ENCODE assay signal across 12 cellular contexts in genomic region chr2:2101924-2102323, GRCh38.
A peak's percentile ranks its signal among the peaks of the same experiment; 100 is the strongest.
DNase-seq lines count a peak whose midpoint lies in the region; ATAC-seq and TF ChIP-seq lines count a peak whose summit lies in the region.
"Had no signal": no experiment of that assay in that cellular context is flagged by ENCODE, and none has a peak within 500 bp of the region (broad histone marks: within the 10 kb centered on the region; RNA-seq: fewer than 3 reads in every experiment).

No MANE protein-coding gene starts in this region.

- no peak overlapping the region for H2BK120ac ChIP-seq in mesenchymal stem cell (ENCODE audit: low read depth, low read length)

- no peak overlapping the region for H3K4me3 Mint-ChIP-seq in chondrocyte (ENCODE audit: unreplicated experiment)
- H3K4me3 Mint-ChIP-seq: activated CD8-positive, alpha-beta T cell treated with anti-CD3 and anti-CD28 coated beads, Interleukin-2, amount 10 ng/mL, durations not matched to agents 7 days and 5 days; activated naive CD8-positive, alpha-beta T cell; CD8-positive, alpha-beta T cell had no signal

- H3K4me3 ChIP-seq in A673 (ENCODE audit: low read depth, low read length, poor library complexity, severe bottlenecking), result no peak overlapping the region
- H3K4me3 ChIP-seq in GM12875 (ENCODE audit: low read depth, low read length), result no peak overlapping the region
- H3K4me3 ChIP-seq in right lobe of liver, result no peak overlapping the region
- H3K4me3 ChIP-seq in mesenchymal stem cell (ENCODE audit: insufficient read depth in 1 of 2, low read depth in 1 of 2, low read length in 2 of 2), result no peak overlapping the region

- no peak overlapping the region for H3K9ac ChIP-seq in mesenchymal stem cell (ENCODE audit: low read length)

- no peak for ATAC-seq in right lobe of liver
- no peak for ATAC-seq in GM19452 (IDR thresholded peaks at IDR 0.05; ENCODE audit: unreplicated experiment)
- ATAC-seq: activated CD8-positive, alpha-beta T cell treated with anti-CD3 and anti-CD28 coated beads, Interleukin-2, amount 10 ng/mL, durations not matched to agents 7 days and 5 days; CD8-positive, alpha-beta T cell had no signal

- no peaks in the 10 kb centered on the region for H3K27me3 ChIP-seq in A673 (replicated peaks; ENCODE audit: insufficient read depth, low read depth, low read length, poor library complexity)
- H3K27me3 ChIP-seq in right lobe of liver, result no peaks in the 10 kb centered on the region
- peaks cover 0 to 3% of the 10 kb centered on the region in 2 experiments for H3K27me3 ChIP-seq in mesenchymal stem cell (ENCODE audit: control insufficient read depth in 1 of 2, insufficient read depth in 1 of 2, low read length in 2 of 2)

- H3K9me3 Mint-ChIP-seq in chondrocyte (ENCODE audit: low read depth), result no peaks in the 10 kb centered on the region

- 20% methylated on average over 1 of the region's 1 CpG for WGBS in right lobe of liver (ENCODE audit: insufficient coverage, low coverage, low lambda C conversion rate, missing lambda C conversion rate)
- 95% methylated on average over 1 of the region's 1 CpG for WGBS in mesenchymal stem cell

- POLR2A ChIA-PET in A673 (lab: Charles Lee; ENCODE audit: low non-redundant PET), result no interaction called here

- TF ChIP-seq CTCF in A673 (conservative IDR thresholded peaks at IDR 0.05; ENCODE audit: low read depth, low read length), result peak; percentile 59
- peak; percentile 27; the same call in 1 of the 2 replicates for TF ChIP-seq CTCF in GM12875 (IDR thresholded peaks at IDR 0.05; ENCODE audit: borderline replicate concordance, insufficient read depth, low read depth, low read length)
- peak; percentile 63 for TF ChIP-seq CTCF in chondrocyte (IDR thresholded peaks at IDR 0.05)
- peak in 1 of 4 donors; percentile 20 for TF ChIP-seq CTCF in right lobe of liver (IDR thresholded peaks at IDR 0.05)

- H3K18ac ChIP-seq in mesenchymal stem cell (ENCODE audit: low read depth in 1 of 2, low read length in 2 of 2), result no peak overlapping the region

- no peaks in the 10 kb centered on the region for H3K36me3 Mint-ChIP-seq in chondrocyte (ENCODE audit: low read depth)
- H3K36me3 Mint-ChIP-seq: activated naive CD8-positive, alpha-beta T cell; CD8-positive, alpha-beta T cell had no signal

- no peaks in the 10 kb centered on the region for H3K9me3 ChIP-seq in A673 (ENCODE audit: low read depth, low read length, poor library complexity, severe bottlenecking)
- H3K9me3 ChIP-seq in right lobe of liver, result no peaks in the 10 kb centered on the region
- no peaks in the 10 kb centered on the region for H3K9me3 ChIP-seq in mesenchymal stem cell (ENCODE audit: control insufficient read depth, low read length)

- no peak overlapping the region for H3K27ac Mint-ChIP-seq in chondrocyte (ENCODE audit: unreplicated experiment)
- H3K27ac Mint-ChIP-seq: activated CD8-positive, alpha-beta T cell treated with anti-CD3 and anti-CD28 coated beads, Interleukin-2, amount 10 ng/mL, durations not matched to agents 7 days and 5 days; activated naive CD8-positive, alpha-beta T cell; CD8-positive, alpha-beta T cell had no signal

- no peak for TF ChIP-seq POLR2A in right lobe of liver (IDR thresholded peaks at IDR 0.05)

- H3K27me3 Mint-ChIP-seq in chondrocyte (ENCODE audit: low read depth), result peaks cover 17% of the 10 kb centered on the region
- H3K27me3 Mint-ChIP-seq: activated naive CD8-positive, alpha-beta T cell had no signal

- H3K4ac ChIP-seq in mesenchymal stem cell (ENCODE audit: low read depth in 1 of 2, low read length in 2 of 2), result no peak overlapping the region

- H3K4me1 ChIP-seq in A673 (ENCODE audit: insufficient read depth, low read length, poor library complexity, severe bottlenecking), result no peaks in the 10 kb centered on the region
- H3K4me1 ChIP-seq in right lobe of liver, result peaks cover 0 to 14% (median 0%) of the 10 kb centered on the region in 4 donors
- H3K4me1 ChIP-seq in mesenchymal stem cell (ENCODE audit: control insufficient read depth, insufficient read depth, low read depth, low read length), result peaks cover 4% of the 10 kb centered on the region

- no peak overlapping the region for H2AFZ ChIP-seq in mesenchymal stem cell (ENCODE audit: low read depth, low read length)

- H3K14ac ChIP-seq in mesenchymal stem cell (ENCODE audit: low read length in 2 of 2), result no peak overlapping the region

- H3K79me1 ChIP-seq in mesenchymal stem cell (replicated peaks; ENCODE audit: low read length, poor library complexity, severe bottlenecking), result no peaks in the 10 kb centered on the region

- H4K91ac ChIP-seq in mesenchymal stem cell (ENCODE audit: low read length), result no peak overlapping the region

- no TSS peak for BruUV-seq in A673 (replicated peaks; lab: Mats Ljungman, UMichigan)

- intact Hi-C loops in A673 (cut with micrococcal nuclease; ENCODE audit: unreplicated experiment) (loop anchor here (10.0 kb wide), 1 partner anchor 187 kb away; no protein-coding TSS in a partner anchor), right lobe of liver (cut with DNase I) (no loop called here)

- no peak overlapping the region for H4K8ac ChIP-seq in mesenchymal stem cell (ENCODE audit: low read length)

- DNase-seq in A673 (ENCODE audit: low spot score) (peak; percentile 56), NCI-H2227 (lab: John Stamatoyannopoulos, UW; ENCODE audit: unreplicated experiment) (peak; percentile 59), chondrocyte (ENCODE audit: low spot score) (no peak), right lobe of liver (no peak), ecto neural progenitor cell (ENCODE audit: low spot score) (no peak), mesenchymal stem cell (no peak)
- DNase-seq: activated CD8-positive, alpha-beta T cell treated with anti-CD3 and anti-CD28 coated beads, Interleukin-2, amount 10 ng/mL, durations not matched to agents 7 days and 5 days; CD8-positive, alpha-beta T cell; NCI-H2029 had no signal

- no peak overlapping the region for H2BK5ac ChIP-seq in mesenchymal stem cell (ENCODE audit: low read depth, low read length, poor library complexity, severe bottlenecking)

- H2BK12ac ChIP-seq in mesenchymal stem cell (ENCODE audit: low read length in 2 of 2), result no peak overlapping the region

- no peak overlapping the region for H3K27ac ChIP-seq in A673 (ENCODE audit: low read depth, low read length, poor library complexity, severe bottlenecking)
- no peak overlapping the region for H3K27ac ChIP-seq in right lobe of liver
- no peak overlapping the region for H3K27ac ChIP-seq in mesenchymal stem cell (ENCODE audit: low read length, poor library complexity, severe bottlenecking)

- H2AK5ac ChIP-seq in mesenchymal stem cell (ENCODE audit: low read length, severe bottlenecking), result no peak overlapping the region

- CTCF ChIA-PET in A673 (lab: Charles Lee), result interaction anchor here (1.1 kb wide), 1 partner anchor 83 kb away, joined by 4 read pairs; no protein-coding TSS in a partner anchor

- H3K36me3 ChIP-seq in A673 (ENCODE audit: insufficient read depth, low read length, poor library complexity, severe bottlenecking) (no peaks in the 10 kb centered on the region), right lobe of liver (no peaks in the 10 kb centered on the region), mesenchymal stem cell (ENCODE audit: control insufficient read depth in 1 of 2, insufficient read depth in 2 of 2, low read depth in 1 of 2, low read length in 2 of 2) (no peaks in the 10 kb centered on the region)

- H3K23ac ChIP-seq in mesenchymal stem cell (ENCODE audit: low read length in 2 of 2), result no peak overlapping the region

- H2BK15ac ChIP-seq in mesenchymal stem cell (ENCODE audit: low read depth, poor library complexity, severe bottlenecking), result no peak overlapping the region

- H3K4me2 ChIP-seq in mesenchymal stem cell (ENCODE audit: low read length, poor library complexity, severe bottlenecking), result no peak overlapping the region

- H3K4me1 Mint-ChIP-seq in chondrocyte (ENCODE audit: low read depth), result no peaks in the 10 kb centered on the region

Comparison
In these comparisons a context has a peak if more than half of its experiments do, and no peak if none do; other contexts are left out.
1. DNase-seq: peak in A673 (single experiment) and NCI-H2227 (single experiment); none in chondrocyte (single experiment), right lobe of liver (0 of 3), ecto neural progenitor cell (single experiment) and mesenchymal stem cell (single experiment).